ENCODE assay signal across 8 cellular contexts in genomic region chr12:12899530-12900380, GRCh38. TPM values are rescaled to one million over a fixed set of nuclear protein-coding genes. Genes with fewer than 3 reads are reported as not detected.
DNase-seq lines count a peak whose midpoint lies in the region; ATAC-seq and TF ChIP-seq lines count a peak whose summit lies in the region.

No MANE protein-coding gene starts in this region.

- peak overlapping the region; percentile 32 to 55 for H3K27ac Mint-ChIP-seq in natural killer cell treated with Interleukin-12 subunit alpha and Interleukin-12 subunit beta and Interleukin-15 and Interleukin-18, amount 100 ng/mL, for 72 hours
- no peak overlapping the region for H3K27ac Mint-ChIP-seq in natural killer cell
- no peak overlapping the region for H3K27ac Mint-ChIP-seq in glutamatergic neuron (ENCODE audit: unreplicated experiment)

- TF ChIP-seq CTCF in natural killer cell (IDR thresholded peaks at IDR 0.05) (no peak), glutamatergic neuron (IDR thresholded peaks at IDR 0.05; ENCODE audit: partially characterized antibody, unreplicated experiment) (no peak)

- DNase-seq in natural killer cell treated with Interleukin-12 subunit alpha and Interleukin-12 subunit beta and Interleukin-15 and Interleukin-18, amount 100 ng/mL, for 72 hours (ENCODE audit: low spot score): no peak
- DNase-seq in natural killer cell: no peak
- peak; percentile 84 for DNase-seq in astrocyte of the hippocampus (ENCODE audit: low read depth, low spot score)
- peak; percentile 26 for DNase-seq in occipital lobe (lab: John Stamatoyannopoulos, UW)
- no peak for DNase-seq in NCI-H1092 (lab: John Stamatoyannopoulos, UW)
- DNase-seq in NCI-H1092 treated with DMSO at 0.1 percent for 48 hours (lab: John Stamatoyannopoulos, UW): no peak
- DNase-seq in glutamatergic neuron: no peak

- peaks cover 20 to 39% of the 10 kb centered on the region in 2 donors for H3K27me3 Mint-ChIP-seq in natural killer cell treated with Interleukin-12 subunit alpha and Interleukin-12 subunit beta and Interleukin-15 and Interleukin-18, amount 100 ng/mL, for 72 hours
- H3K27me3 Mint-ChIP-seq in natural killer cell (ENCODE audit: low read depth in 2 of 2) (peaks cover 17 to 24% of the 10 kb centered on the region in 2 donors), glutamatergic neuron (ENCODE audit: unreplicated experiment) (peaks cover 2% of the 10 kb centered on the region)

- H3K9me3 Mint-ChIP-seq in natural killer cell treated with Interleukin-12 subunit alpha and Interleukin-12 subunit beta and Interleukin-15 and Interleukin-18, amount 100 ng/mL, for 72 hours: no peaks in the 10 kb centered on the region
- H3K9me3 Mint-ChIP-seq in natural killer cell (no peaks in the 10 kb centered on the region), glutamatergic neuron (ENCODE audit: unreplicated experiment) (no peaks in the 10 kb centered on the region)

- peaks cover 14 to 16% of the 10 kb centered on the region in 2 donors for H3K4me1 Mint-ChIP-seq in natural killer cell treated with Interleukin-12 subunit alpha and Interleukin-12 subunit beta and Interleukin-15 and Interleukin-18, amount 100 ng/mL, for 72 hours (ENCODE audit: low read depth in 2 of 2)
- H3K4me1 Mint-ChIP-seq in natural killer cell (no peaks in the 10 kb centered on the region), glutamatergic neuron (ENCODE audit: low read depth, unreplicated experiment) (no peaks in the 10 kb centered on the region)

- ATAC-seq in natural killer cell treated with Interleukin-12 subunit alpha and Interleukin-12 subunit beta and Interleukin-15 and Interleukin-18, amount 100 ng/mL, for 72 hours: peak; percentile 91
- ATAC-seq in natural killer cell: no peak
- ATAC-seq in HG03442 (IDR thresholded peaks at IDR 0.05; ENCODE audit: unreplicated experiment): peak; percentile 77

- no peaks in the 10 kb centered on the region for H3K36me3 Mint-ChIP-seq in natural killer cell treated with Interleukin-12 subunit alpha and Interleukin-12 subunit beta and Interleukin-15 and Interleukin-18, amount 100 ng/mL, for 72 hours
- H3K36me3 Mint-ChIP-seq in natural killer cell (no peaks in the 10 kb centered on the region), glutamatergic neuron (ENCODE audit: unreplicated experiment) (no peaks in the 10 kb centered on the region)

- peak overlapping the region; percentile 17 for H3K4me3 Mint-ChIP-seq in natural killer cell treated with Interleukin-12 subunit alpha and Interleukin-12 subunit beta and Interleukin-15 and Interleukin-18, amount 100 ng/mL, for 72 hours
- no peak overlapping the region for H3K4me3 Mint-ChIP-seq in natural killer cell
- H3K4me3 Mint-ChIP-seq in glutamatergic neuron (ENCODE audit: unreplicated experiment): no peak overlapping the region

- intact Hi-C loops in natural killer cell (cut with micrococcal nuclease): loop anchor here (10.0 kb wide), 1 partner anchor 115 kb away; the partner anchor contains the start of gene APOLD1

RNA-seq across cellular contexts. Expression of gene GPRC5A, which starts 8.4 kb away (rescaled TPM):
- not detected for total RNA-seq in natural killer cell treated with Interleukin-12 subunit alpha and Interleukin-12 subunit beta and Interleukin-15 and Interleukin-18, amount 100 ng/mL, for 72 hours
- total RNA-seq in natural killer cell (under 1 TPM in 2 of 3 donors, not detected in 1; 0.09 to 0.28 TPM), occipital lobe (0.31 TPM), glutamatergic neuron (ENCODE audit: unreplicated experiment) (not detected)

RNA-seq across cellular contexts. Expression of gene GPRC5D, which starts 52.2 kb away (rescaled TPM):
- total RNA-seq in natural killer cell treated with Interleukin-12 subunit alpha and Interleukin-12 subunit beta and Interleukin-15 and Interleukin-18, amount 100 ng/mL, for 72 hours: not detected
- 1 to 10 TPM in 1 of 3 donors, not detected in 2; 5.5 TPM for total RNA-seq in natural killer cell
- total RNA-seq in occipital lobe: not detected
- total RNA-seq in glutamatergic neuron (ENCODE audit: unreplicated experiment): not detected

Comparison
In these comparisons a context has a peak if more than half of its experiments do, and no peak if none do; other contexts are left out.
1. ATAC-seq: peak in natural killer cell treated with Interleukin-12 subunit alpha and Interleukin-12 subunit beta and Interleukin-15 and Interleukin-18, amount 100 ng/mL, for 72 hours (2 of 2) and HG03442 (single experiment); none in natural killer cell (0 of 3).
2. H3K27ac Mint-ChIP-seq: peak in natural killer cell treated with Interleukin-12 subunit alpha and Interleukin-12 subunit beta and Interleukin-15 and Interleukin-18, amount 100 ng/mL, for 72 hours (2 of 2); none in natural killer cell (0 of 2) and glutamatergic neuron (single experiment).
3. DNase-seq: peak in astrocyte of the hippocampus (single experiment) and occipital lobe (single experiment); none in natural killer cell treated with Interleukin-12 subunit alpha and Interleukin-12 subunit beta and Interleukin-15 and Interleukin-18, amount 100 ng/mL, for 72 hours (single experiment), natural killer cell (single experiment), NCI-H1092 (single experiment), NCI-H1092 treated with DMSO at 0.1 percent for 48 hours (single experiment) and glutamatergic neuron (single experiment).